ENCODE assay signal across 9 cellular contexts in the genomic region with DNA sequence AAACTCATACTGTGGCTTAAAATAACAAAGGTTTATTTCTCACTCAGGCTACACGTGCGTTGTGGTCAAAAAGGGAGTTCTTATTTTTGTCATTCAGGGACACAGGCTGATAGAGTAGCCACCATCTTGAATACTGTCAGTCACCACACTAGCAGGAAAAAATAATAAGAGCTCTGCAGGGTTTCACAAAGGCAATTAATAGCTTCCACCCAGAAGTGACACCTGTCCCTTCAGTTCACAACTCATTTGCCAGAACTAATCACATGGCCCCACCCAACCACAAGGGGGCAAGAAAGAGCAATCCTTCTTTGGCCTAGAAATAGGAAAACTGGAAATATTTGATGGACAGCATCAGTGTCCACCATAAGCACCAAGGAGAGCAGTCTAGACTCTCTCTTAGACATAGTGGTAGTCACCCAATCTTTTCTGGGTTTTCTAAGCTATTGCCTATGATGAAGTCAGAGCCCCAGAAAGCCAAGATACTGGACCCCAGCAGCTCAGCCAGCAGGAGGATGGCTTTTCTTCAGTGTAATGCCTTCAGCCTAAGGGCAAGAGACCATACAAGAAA. TPM values are rescaled to one million over a fixed set of nuclear protein-coding genes. Genes with fewer than 3 reads are reported as not detected.
DNase-seq lines count a peak whose midpoint lies in the region; ATAC-seq and TF ChIP-seq lines count a peak whose summit lies in the region.
"Had no signal": no experiment of that assay in that cellular context is flagged by ENCODE, and none has a peak within 500 bp of the region (broad histone marks: within the 10 kb centered on the region; RNA-seq: fewer than 3 reads in every experiment).

No MANE protein-coding gene starts in this region.

- H3K4me3 ChIP-seq in OCI-LY7 (ENCODE audit: low read depth, low read length, poor library complexity, severe bottlenecking), result no peak overlapping the region
- H3K4me3 ChIP-seq: skin epidermis had no signal

- no peaks in the 10 kb centered on the region for H3K9me3 Mint-ChIP-seq in MCF 10A (ENCODE audit: unreplicated experiment)

- no peak overlapping the region for H3K4me3 Mint-ChIP-seq in MCF 10A (ENCODE audit: unreplicated experiment)

- H3K9me3 ChIP-seq in OCI-LY7 (ENCODE audit: low read length), result no peaks in the 10 kb centered on the region

- no peaks in the 10 kb centered on the region for H3K79me2 ChIP-seq in OCI-LY7 (ENCODE audit: insufficient read depth, low read depth, low read length)

- peak overlapping the region; percentile 32 for H3K27ac ChIP-seq in OCI-LY7 (ENCODE audit: low read depth, low read length, poor library complexity, severe bottlenecking)
- H3K27ac ChIP-seq: skin epidermis had no signal

- H3K4me1 Mint-ChIP-seq in MCF 10A (ENCODE audit: insufficient read depth, unreplicated experiment), result peaks cover 17% of the 10 kb centered on the region

- H3K4me1 ChIP-seq in OCI-LY7 (ENCODE audit: insufficient read depth, low read length, poor library complexity, severe bottlenecking), result peaks cover 23% of the 10 kb centered on the region

- no peaks in the 10 kb centered on the region for H3K36me3 ChIP-seq in OCI-LY7 (ENCODE audit: insufficient read depth, low read length)

- TF ChIP-seq CTCF in OCI-LY7 (conservative IDR thresholded peaks at IDR 0.05; ENCODE audit: low read length) (peak; percentile 89), MCF 10A (IDR thresholded peaks at IDR 0.05; ENCODE audit: unreplicated experiment) (peak; percentile 73)

- H3K4me2 ChIP-seq in OCI-LY7 (ENCODE audit: low read length), result peak overlapping the region; percentile 41; the same call in 1 of the 2 replicates

- CTCF ChIA-PET in OCI-LY7 (lab: Charles Lee; ENCODE audit: unreplicated experiment), result interaction anchor here (0.6 to 1.9 kb wide), 10 partner anchors 9 to 133 kb away, joined by 3 to 12 read pairs (median 4); a partner anchor contains a TSS
- CTCF ChIA-PET in MCF 10A (lab: Yijun Ruan, JAX), result interaction anchor here (0.6 to 20.9 kb wide), 55 partner anchors 8 to 529 kb away, joined by 3 to 396 read pairs (median 4); a partner anchor contains a TSS

- no peak overlapping the region for H3K27ac Mint-ChIP-seq in MCF 10A (ENCODE audit: low read depth, unreplicated experiment)

- BruUV-seq in OCI-LY7 (replicated peaks; lab: Mats Ljungman, UMichigan) (no TSS peak), MCF 10A (replicated peaks; lab: Mats Ljungman, UMichigan) (no TSS peak)

- intact Hi-C loops in OCI-LY7 (cut with micrococcal nuclease; ENCODE audit: unreplicated experiment), result loop anchor here (1.0 to 5.0 kb wide), 4 partner anchors 30 to 245 kb away; a partner anchor contains a TSS
- intact Hi-C loops in MCF 10A (cut with micrococcal nuclease), result loop anchor here (1.0 kb wide), 3 partner anchors 30 to 263 kb away; no protein-coding TSS in a partner anchor

- H4K20me1 ChIP-seq in OCI-LY7 (ENCODE audit: insufficient read depth, low read length), result no peaks in the 10 kb centered on the region

- peak; percentile 82 for DNase-seq in DMS 273 (lab: John Stamatoyannopoulos, UW; ENCODE audit: unreplicated experiment)
- DNase-seq in DMS 273 treated with DMSO at 0.1 percent for 48 hours (lab: John Stamatoyannopoulos, UW), result no peak
- peak; percentile 53 for DNase-seq in HK-2 (ENCODE audit: unreplicated experiment)
- DNase-seq in OCI-LY7 (ENCODE audit: low spot score), result peak; percentile 84
- DNase-seq in MCF 10A (ENCODE audit: unreplicated experiment), result peak; percentile 83
- peak; percentile 33 for DNase-seq in midbrain (lab: John Stamatoyannopoulos, UW)
- DNase-seq in T-helper 9 cell, result no peak

- H3K27me3 Mint-ChIP-seq in MCF 10A (ENCODE audit: insufficient read depth, unreplicated experiment), result peaks cover 61% of the 10 kb centered on the region

- POLR2A ChIA-PET in OCI-LY7 (lab: Charles Lee) (interaction anchor here (0.6 to 1.2 kb wide), 8 partner anchors 18 to 139 kb away, joined by 3 to 8 read pairs (median 4); no protein-coding TSS in a partner anchor), MCF 10A (lab: Yijun Ruan, JAX) (interaction anchor here (0.6 to 1.1 kb wide), 6 partner anchors 11 to 114 kb away, joined by 3 to 5 read pairs (median 3); a partner anchor contains a TSS)

- no peaks in the 10 kb centered on the region for H3K9me2 ChIP-seq in OCI-LY7 (ENCODE audit: insufficient read depth, low read length)

- no peak for ATAC-seq in GM18907 (IDR thresholded peaks at IDR 0.05; ENCODE audit: unreplicated experiment)

- H3K36me3 Mint-ChIP-seq in MCF 10A (ENCODE audit: insufficient read depth, unreplicated experiment), result no peaks in the 10 kb centered on the region

- no peak overlapping the region; the same call in 1 of the 2 replicates for H2AFZ ChIP-seq in OCI-LY7 (ENCODE audit: low read length)

RNA-seq across cellular contexts. Expression of a gene that starts 8.2 kb away (rescaled TPM):
- 0.41 and 0.62 TPM in 2 replicates for total RNA-seq in OCI-LY7 (2014; rRNA removed; shearing (Covaris generic))
- 1.1 and 1.4 TPM in 2 replicates for total RNA-seq in OCI-LY7 (2022)
- total RNA-seq in MCF 10A (2022), result not detected in 2 replicates

RNA-seq across cellular contexts. Expression of a gene that starts 14.5 kb away (rescaled TPM):
- 0.44 TPM in 1 of 2 replicates, not detected in the other for total RNA-seq in OCI-LY7 (2014; rRNA removed; shearing (Covaris generic))
- total RNA-seq in OCI-LY7 (2022) (not detected in 2 replicates), MCF 10A (2022) (0.37 TPM in 1 of 2 replicates, not detected in the other)

RNA-seq across cellular contexts. Expression of a gene that starts 26.1 kb away (rescaled TPM):
- total RNA-seq in OCI-LY7 (2014; rRNA removed; shearing (Covaris generic)), result 33.3 and 40.9 TPM in 2 replicates
- 38.5 and 51.6 TPM in 2 replicates for total RNA-seq in OCI-LY7 (2022)
- 67.3 and 107 TPM in 2 replicates for total RNA-seq in MCF 10A (2022)

RNA-seq across cellular contexts. Expression of a gene that starts 35.8 kb away (rescaled TPM):
- total RNA-seq in OCI-LY7 (2014; rRNA removed; shearing (Covaris generic)), result 71.6 and 81.5 TPM in 2 replicates
- total RNA-seq in OCI-LY7 (2022) (56.1 and 61.1 TPM in 2 replicates), MCF 10A (2022) (141 and 155 TPM in 2 replicates)

RNA-seq across cellular contexts. Expression of a gene that starts 47.9 kb away (rescaled TPM):
- 2.8 and 3.6 TPM in 2 replicates for total RNA-seq in OCI-LY7 (2014; rRNA removed; shearing (Covaris generic))
- 11.9 and 12.4 TPM in 2 replicates for total RNA-seq in OCI-LY7 (2022)
- not detected in 2 replicates for total RNA-seq in MCF 10A (2022)

Comparison
In these comparisons a context has a peak if more than half of its experiments do, and no peak if none do; other contexts are left out.
1. DNase-seq: peak in DMS 273 (single experiment), HK-2 (single experiment), OCI-LY7 (single experiment), MCF 10A (single experiment) and midbrain (single experiment); none in DMS 273 treated with DMSO at 0.1 percent for 48 hours (single experiment) and T-helper 9 cell (single experiment).